Comparison of ENCODE assay signal across 14 cellular contexts in genomic region chr10:71064413-71065118, GRCh38.
DNase-seq lines count a peak whose midpoint lies in the region; ATAC-seq lines count a peak whose summit lies in the region.
"Had no signal": no experiment of that assay in that cellular context is flagged by ENCODE, and none has a peak within 500 bp of the region (broad histone marks: within the 10 kb centered on the region; RNA-seq: fewer than 3 reads in every experiment).

No MANE protein-coding gene starts in this region.

- no peaks in the 10 kb centered on the region for H3K27me3 Mint-ChIP-seq in activated naive CD4-positive, alpha-beta T cell treated with anti-CD3 and anti-CD28 coated beads for 36 hours (ENCODE audit: low read depth)
- H3K27me3 Mint-ChIP-seq: activated CD8-positive, alpha-beta memory T cell treated with anti-CD3 and anti-CD28 coated beads, Interleukin-2, amount 10 ng/mL, durations not matched to agents 7 days and 5 days; activated naive CD8-positive, alpha-beta T cell treated with anti-CD3 and anti-CD28 coated beads for 36 hours had no signal

- H3K4me1 Mint-ChIP-seq in activated naive CD4-positive, alpha-beta T cell treated with anti-CD3 and anti-CD28 coated beads for 36 hours (ENCODE audit: low read depth) = no peaks in the 10 kb centered on the region
- H3K4me1 Mint-ChIP-seq: activated CD8-positive, alpha-beta memory T cell treated with anti-CD3 and anti-CD28 coated beads, Interleukin-2, amount 10 ng/mL, durations not matched to agents 7 days and 5 days; activated naive CD8-positive, alpha-beta T cell treated with anti-CD3 and anti-CD28 coated beads for 36 hours had no signal

- H3K4me3 ChIP-seq in H7 (ENCODE audit: insufficient read depth, low read depth, low read length) = no peak overlapping the region
- H3K4me3 ChIP-seq: dorsolateral prefrontal cortex, pancreas had no signal

- intact Hi-C loops in activated naive CD4-positive, alpha-beta T cell treated with anti-CD3 and anti-CD28 coated beads for 36 hours (cut with micrococcal nuclease) = no loop called here

- H3K36me3 ChIP-seq in H7 (replicated peaks; ENCODE audit: control insufficient read depth, insufficient read depth, low read length) = no peaks in the 10 kb centered on the region
- H3K36me3 ChIP-seq: pancreas had no signal

- no peak overlapping the region for H3K4me3 Mint-ChIP-seq in activated naive CD4-positive, alpha-beta T cell treated with anti-CD3 and anti-CD28 coated beads for 36 hours
- H3K4me3 Mint-ChIP-seq: activated CD8-positive, alpha-beta memory T cell treated with anti-CD3 and anti-CD28 coated beads, Interleukin-2, amount 10 ng/mL, durations not matched to agents 7 days and 5 days; activated naive CD8-positive, alpha-beta T cell treated with anti-CD3 and anti-CD28 coated beads for 36 hours had no signal

- no peak for ATAC-seq in HG02623 (IDR thresholded peaks at IDR 0.05; ENCODE audit: unreplicated experiment)
- ATAC-seq in HG03342 (IDR thresholded peaks at IDR 0.05; ENCODE audit: unreplicated experiment) = no peak
- ATAC-seq: activated CD8-positive, alpha-beta memory T cell treated with anti-CD3 and anti-CD28 coated beads, Interleukin-2, amount 10 ng/mL, durations not matched to agents 7 days and 5 days; pancreas had no signal

- H3K27me3 ChIP-seq in H7 (ENCODE audit: control insufficient read depth, insufficient read depth, low read length) = no peaks in the 10 kb centered on the region
- H3K27me3 ChIP-seq: dorsolateral prefrontal cortex, pancreas had no signal

- DNase-seq in AG20443 (ENCODE audit: low spot score) (peak; percentile 28), H7 (peak; percentile 65), amniotic epithelial cell (ENCODE audit: low read depth) (peak; percentile 8), iPS-NIHi11 (ENCODE audit: low spot score) (peak; percentile 50), NCI-H510A treated with DMSO at 0.1 percent for 48 hours (lab: John Stamatoyannopoulos, UW) (no peak)
- no peak for DNase-seq in activated naive CD4-positive, alpha-beta T cell treated with anti-CD3 and anti-CD28 coated beads for 36 hours
- DNase-seq: activated CD8-positive, alpha-beta memory T cell treated with anti-CD3 and anti-CD28 coated beads, Interleukin-2, amount 10 ng/mL, durations not matched to agents 7 days and 5 days; activated naive CD8-positive, alpha-beta T cell treated with anti-CD3 and anti-CD28 coated beads for 36 hours; dorsolateral prefrontal cortex; pancreas; stimulated activated CD4-positive, alpha-beta T cell treated with anti-CD3 and anti-CD28 coated beads, Interleukin-4, amount 100 ng/mL, for 1 hour; stimulated activated naive CD4-positive, alpha-beta T cell had no signal

- CTCF ChIA-PET in activated naive CD4-positive, alpha-beta T cell treated with anti-CD3 and anti-CD28 coated beads for 36 hours (lab: Charles Lee) = interaction anchor here (1.2 kb wide), 1 partner anchor 139 kb away, joined by 4 read pairs; no protein-coding TSS in a partner anchor

- H3K9me3 Mint-ChIP-seq in activated naive CD4-positive, alpha-beta T cell treated with anti-CD3 and anti-CD28 coated beads for 36 hours = no peaks in the 10 kb centered on the region
- H3K9me3 Mint-ChIP-seq: activated naive CD8-positive, alpha-beta T cell treated with anti-CD3 and anti-CD28 coated beads for 36 hours had no signal

- no peaks in the 10 kb centered on the region for H3K36me3 Mint-ChIP-seq in activated naive CD4-positive, alpha-beta T cell treated with anti-CD3 and anti-CD28 coated beads for 36 hours (ENCODE audit: low read depth)
- H3K36me3 Mint-ChIP-seq: activated CD8-positive, alpha-beta memory T cell treated with anti-CD3 and anti-CD28 coated beads, Interleukin-2, amount 10 ng/mL, durations not matched to agents 7 days and 5 days; activated naive CD8-positive, alpha-beta T cell treated with anti-CD3 and anti-CD28 coated beads for 36 hours had no signal

- no peak overlapping the region for H3K27ac Mint-ChIP-seq in activated naive CD4-positive, alpha-beta T cell treated with anti-CD3 and anti-CD28 coated beads for 36 hours
- H3K27ac Mint-ChIP-seq: activated CD8-positive, alpha-beta memory T cell treated with anti-CD3 and anti-CD28 coated beads, Interleukin-2, amount 10 ng/mL, durations not matched to agents 7 days and 5 days; activated naive CD8-positive, alpha-beta T cell treated with anti-CD3 and anti-CD28 coated beads for 36 hours had no signal

Comparison
In these comparisons a context has a peak if more than half of its experiments do, and no peak if none do; other contexts are left out.
1. DNase-seq: peak in AG20443 (single experiment), H7 (single experiment), amniotic epithelial cell (single experiment) and iPS-NIHi11 (single experiment); none in activated naive CD4-positive, alpha-beta T cell treated with anti-CD3 and anti-CD28 coated beads for 36 hours (single experiment) and NCI-H510A treated with DMSO at 0.1 percent for 48 hours (single experiment).